ENCODE assay signal across 10 cellular contexts in the genomic region with DNA sequence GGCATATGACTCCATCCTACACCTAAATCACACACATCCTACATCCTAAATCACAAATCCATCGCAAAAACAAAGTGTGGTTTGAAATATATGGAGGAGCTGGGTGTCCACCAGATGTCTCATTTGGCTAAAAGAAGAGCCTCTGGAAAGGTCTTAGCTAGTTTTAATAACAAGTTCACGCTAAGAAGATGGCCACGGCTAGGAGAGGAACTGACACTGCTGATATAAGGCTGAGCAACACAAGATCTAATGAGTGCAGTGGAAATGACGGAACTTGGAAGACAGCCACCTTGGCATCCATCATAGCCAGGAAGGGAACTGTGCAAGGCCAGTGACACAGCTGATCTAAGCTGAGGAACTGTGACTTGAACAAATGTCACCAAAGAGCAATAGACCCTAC. TPM values are rescaled to one million over a fixed set of nuclear protein-coding genes. Genes with fewer than 3 reads are reported as not detected.
DNase-seq lines count a peak whose midpoint lies in the region; ATAC-seq and TF ChIP-seq lines count a peak whose summit lies in the region.
"Had no signal": no experiment of that assay in that cellular context is flagged by ENCODE, and none has a peak within 500 bp of the region (broad histone marks: within the 10 kb centered on the region; RNA-seq: fewer than 3 reads in every experiment).

No MANE protein-coding gene starts in this region.

- 0 out of 2 replicates have a peak overlapping the region, but pooled peaks have one; percentile 69 for H3K9ac ChIP-seq in BLaER1

- H3K4me1 ChIP-seq in BLaER1: peaks cover 51% of the 10 kb centered on the region

- peak overlapping the region; percentile 80 for H3K4me2 ChIP-seq in BLaER1

- H3K36me3 ChIP-seq in BLaER1: no peaks in the 10 kb centered on the region

- peak overlapping the region; percentile 78 for H3K27ac ChIP-seq in BLaER1

- ATAC-seq in omental fat pad (ENCODE audit: low FRiP score): no peak
- no peak for ATAC-seq in HG02623 (IDR thresholded peaks at IDR 0.05; ENCODE audit: unreplicated experiment)
- ATAC-seq in GM19455 (IDR thresholded peaks at IDR 0.05; ENCODE audit: unreplicated experiment): no peak

- H4K20me1 ChIP-seq in BLaER1: no peaks in the 10 kb centered on the region

- no peaks in the 10 kb centered on the region for H3K27me3 ChIP-seq in BLaER1

- no peak for TF ChIP-seq CTCF in omental fat pad (IDR thresholded peaks at IDR 0.05)

- DNase-seq in NCI-H460 (ENCODE audit: extremely low read depth, low read depth) (peak; percentile 82), fibroblast of peridontal ligament (ENCODE audit: extremely low read depth) (peak; percentile 57), omental fat pad (ENCODE audit: low spot score) (peak; percentile 35), HuH-7.5 (ENCODE audit: low spot score) (no peak), NCI-H2171 (lab: John Stamatoyannopoulos, UW) (no peak)
- DNase-seq: activated CD4-positive, alpha-beta memory T cell treated with anti-CD3 and anti-CD28 coated beads for 36 hours; NCI-H2081 treated with DMSO at 0.1 percent for 48 hours had no signal

- H3K4me3 ChIP-seq in BLaER1: no peak overlapping the region

- peaks cover 19% of the 10 kb centered on the region; the same call in 1 of the 2 replicates for H3K9me3 ChIP-seq in BLaER1

RNA-seq across cellular contexts. Expression of gene AGAP1, which starts 60.0 kb away (rescaled TPM):
- 18.1 and 18.3 TPM in 2 replicates for total RNA-seq in NCI-H460 (2014; rRNA removed; shearing (Covaris generic))
- polyA plus RNA-seq in NCI-H460 (2014; cell fraction: nucleus; rRNA removed): 5.6 and 7.7 TPM in 2 replicates
- total RNA-seq in omental fat pad: 10 to 100 TPM; 15.5 to 24.3 (median 16.2) TPM

Comparison
In these comparisons a context has a peak if more than half of its experiments do, and no peak if none do; other contexts are left out.
1. DNase-seq: peak in NCI-H460 (single experiment), fibroblast of peridontal ligament (single experiment) and omental fat pad (single experiment); none in HuH-7.5 (single experiment) and NCI-H2171 (single experiment).